1 cellular context compared by ENCODE assay signal in genomic region chr7:155003215-155003999, GRCh38.
TF ChIP-seq lines count a peak whose summit lies in the region.

No MANE protein-coding gene starts in this region.

TF ChIP-seq in H1, 55 proteins besides CTCF, POLR2A, EP300 and RAD21:
- TF ChIP-seq RBBP5 (IDR thresholded peaks at IDR 0.05; ENCODE audit: borderline replicate concordance, low read depth, low read length): peak; percentile 71; the same call in 1 of the 2 replicates
- 0 out of 4 replicates have a peak, but pooled peaks of 1 of the 2 experiments have one; percentile 60 for TF ChIP-seq SIN3A (conservative IDR thresholded peaks at IDR 0.05 in 1 of 2, IDR thresholded peaks at IDR 0.05 in 1 of 2; ENCODE audit: low read depth in 1 of 2, low read length in 2 of 2)
- TF ChIP-seq ATF3 (IDR thresholded peaks at IDR 0.05; ENCODE audit: insufficient read depth, low read depth, low read length): no peak
- no peak for TF ChIP-seq BRCA1 (IDR thresholded peaks at IDR 0.05; ENCODE audit: low read depth, low read length)
- TF ChIP-seq CBX8 (IDR thresholded peaks at IDR 0.05; ENCODE audit: borderline replicate concordance, low read depth, low read length): no peak
- no peak for TF ChIP-seq GABPA (IDR thresholded peaks at IDR 0.05; ENCODE audit: borderline replicate concordance, insufficient read depth, low read length)
- TF ChIP-seq NRF1 (IDR thresholded peaks at IDR 0.05; ENCODE audit: low read depth, low read length): peak; percentile 56
- peak; percentile 89 for TF ChIP-seq KDM4A (IDR thresholded peaks at IDR 0.05; ENCODE audit: low read depth, low read length, severe bottlenecking)
- peak; percentile 58; the same call in 1 of the 2 replicates for TF ChIP-seq TAF1 (IDR thresholded peaks at IDR 0.05; ENCODE audit: low read depth, low read length)
- TF ChIP-seq SP1 (IDR thresholded peaks at IDR 0.05; ENCODE audit: low read depth, low read length): no peak
- peak; percentile 87 for TF ChIP-seq PHF8 (conservative IDR thresholded peaks at IDR 0.05; ENCODE audit: low read depth, low read length)
- no peak for TF ChIP-seq SIRT6 (IDR thresholded peaks at IDR 0.05; ENCODE audit: low read length)
- TF ChIP-seq CEBPB (IDR thresholded peaks at IDR 0.05; ENCODE audit: low read depth, low read length): no peak
- peak in 1 of 2 experiments; percentile 78; a peak in 1 of 4 replicates for TF ChIP-seq HDAC2 (IDR thresholded peaks at IDR 0.05; ENCODE audit: borderline replicate concordance in 1 of 2, low read depth in 2 of 2, low read length in 2 of 2)
- TF ChIP-seq SIX5 (IDR thresholded peaks at IDR 0.05; ENCODE audit: low read depth, low read length): no peak
- TF ChIP-seq POLR2AphosphoS5 (IDR thresholded peaks at IDR 0.05; ENCODE audit: low read depth, low read length): no peak; the same call in 1 of the 2 replicates
- no peak for TF ChIP-seq TEAD4 (IDR thresholded peaks at IDR 0.05; ENCODE audit: low read depth, low read length)
- TF ChIP-seq CHD1 (IDR thresholded peaks at IDR 0.05; ENCODE audit: low read depth, low read length): peak; percentile 94
- peak; percentile 96 for TF ChIP-seq JUND (IDR thresholded peaks at IDR 0.05; ENCODE audit: low read length)
- TF ChIP-seq KDM1A (IDR thresholded peaks at IDR 0.05; ENCODE audit: borderline replicate concordance, low read length): 0 out of 2 replicates have a peak, but pooled peaks have one; percentile 18
- TF ChIP-seq RXRA (IDR thresholded peaks at IDR 0.05; ENCODE audit: insufficient read depth, low read depth, low read length): no peak
- TF ChIP-seq TBP (IDR thresholded peaks at IDR 0.05; ENCODE audit: low read depth, low read length): peak; percentile 45; the same call in 1 of the 2 replicates
- TF ChIP-seq EZH2 (IDR thresholded peaks at IDR 0.05; ENCODE audit: low read depth, low read length, severe bottlenecking): no peak
- no peak for TF ChIP-seq SUZ12 (IDR thresholded peaks at IDR 0.05; ENCODE audit: low read length)
- TF ChIP-seq ASH2L (IDR thresholded peaks at IDR 0.05; ENCODE audit: low read length): peak; percentile 85
- TF ChIP-seq BACH1 (IDR thresholded peaks at IDR 0.05; ENCODE audit: low read length): peak; percentile 59; the same call in 1 of the 2 replicates
- TF ChIP-seq RFX5 (IDR thresholded peaks at IDR 0.05; ENCODE audit: borderline replicate concordance, low read depth, low read length): no peak
